ENCODE assay signal across 24 cellular contexts in the genomic region with DNA sequence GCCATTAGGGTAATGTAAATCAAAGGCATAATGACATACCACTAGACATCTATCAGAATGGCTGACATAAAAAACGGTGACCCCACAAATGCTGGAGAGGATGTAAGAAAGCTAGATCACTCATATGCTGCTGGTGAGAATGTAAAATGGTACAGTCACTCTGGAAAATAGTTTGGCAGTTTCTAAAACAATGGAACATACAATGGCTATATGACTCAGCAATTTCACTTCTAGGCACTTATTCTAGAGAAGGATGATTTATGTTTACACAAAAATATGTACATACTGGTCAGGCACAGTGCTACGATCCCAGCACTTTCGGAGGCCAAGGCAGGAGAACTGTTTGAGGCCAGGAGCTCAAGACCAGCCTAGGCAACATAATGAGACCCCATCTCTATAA.
DNase-seq lines count a peak whose midpoint lies in the region; FAIRE-seq and TF ChIP-seq lines count a peak whose summit lies in the region.
"Had no signal": no experiment of that assay in that cellular context is flagged by ENCODE, and none has a peak within 500 bp of the region (broad histone marks: within the 10 kb centered on the region; RNA-seq: fewer than 3 reads in every experiment).

No MANE protein-coding gene starts in this region.

- no peak for TF ChIP-seq CTCF in cardiac fibroblast (IDR thresholded peaks at IDR 0.05; ENCODE audit: low read depth, low read length)

- no peak overlapping the region for H3K4me3 ChIP-seq in cardiac fibroblast (replicated peaks in 1 of 2; ENCODE audit: low read depth in 2 of 2, low read length in 2 of 2)
- H3K4me3 ChIP-seq: BLaER1 treated with 17β-estradiol and CSF1 and Interleukin-3, amounts not matched to agents 10 nM and 100 nM; gastrocnemius medialis; HAP-1; ovary; SJCRH30; transverse colon had no signal

- DNase-seq in NOMO-1 treated with DMSO at 0.1 percent for 48 hours (lab: John Stamatoyannopoulos, UW; ENCODE audit: unreplicated experiment) (peak; percentile 38), NOMO-1 treated with dmso at 0.1 percent for 144 hours (lab: John Stamatoyannopoulos, UW; ENCODE audit: unreplicated experiment) (no peak), MV-4-11 (lab: John Stamatoyannopoulos, UW) (peak; percentile 16), cardiac fibroblast (ENCODE audit: low read depth in 2 of 2) (peak; percentile 50 to 74), renal cortical epithelial cell (ENCODE audit: low read depth) (peak; percentile 33), HTR-8/SVneo (ENCODE audit: insufficient read length, low spot score) (no peak), glomerular visceral epithelial cell (ENCODE audit: extremely low spot score) (no peak), GM19238 (ENCODE audit: insufficient read length, low spot score) (no peak)
- DNase-seq: 8988T; activated CD4-positive, CD25-positive, alpha-beta regulatory T cell; brain microvascular endothelial cell; cortex of kidney; gastrocnemius medialis; GF-D8; kidney glomerular epithelial cell; naive B cell; NCI-H1105; NCI-H524 treated with DMSO at 0.1 percent for 48 hours; ovary; SJCRH30; stimulated activated CD4-positive, alpha-beta T cell treated with anti-CD3 and anti-CD28 coated beads, Interleukin-2, amount 100 ng/mL, for 24 hours; transverse colon had no signal

- no peak for FAIRE-seq in HTR-8/SVneo (lab: Jason Lieb, UNC)

Comparison
In these comparisons a context has a peak if more than half of its experiments do, and no peak if none do; other contexts are left out.
1. DNase-seq: peak in NOMO-1 treated with DMSO at 0.1 percent for 48 hours (single experiment), MV-4-11 (single experiment), cardiac fibroblast (2 of 2) and renal cortical epithelial cell (single experiment); none in NOMO-1 treated with dmso at 0.1 percent for 144 hours (single experiment), HTR-8/SVneo (single experiment), glomerular visceral epithelial cell (single experiment) and GM19238 (single experiment).